8 cellular contexts compared by ENCODE assay signal in genomic region chr10:73097305-73097670, GRCh38. TPM values are rescaled to one million over a fixed set of nuclear protein-coding genes. Genes with fewer than 3 reads are reported as not detected.
DNase-seq lines count a peak whose midpoint lies in the region; ATAC-seq and TF ChIP-seq lines count a peak whose summit lies in the region.

No MANE protein-coding gene starts in this region.

- H3K36me3 Mint-ChIP-seq in neural progenitor cell = peaks cover 5% of the 10 kb centered on the region

- DNase-seq in neural progenitor cell (ENCODE audit: low spot score) = no peak
- DNase-seq in NCI-H526 (lab: John Stamatoyannopoulos, UW) = no peak
- no peak for DNase-seq in NCI-H2196 (lab: John Stamatoyannopoulos, UW; ENCODE audit: unreplicated experiment)
- no peak for DNase-seq in NCI-H2107 treated with DMSO at 0.1 percent for 48 hours (lab: John Stamatoyannopoulos, UW; ENCODE audit: unreplicated experiment)

- no peaks in the 10 kb centered on the region for H3K27me3 ChIP-seq in DOHH2 (ENCODE audit: control insufficient read depth, low read length)
- no peaks in the 10 kb centered on the region for H3K27me3 ChIP-seq in HUES6 (ENCODE audit: control insufficient read depth, insufficient read depth, low read length)
- H3K27me3 ChIP-seq in neural progenitor cell = no peaks in the 10 kb centered on the region

- H3K36me3 ChIP-seq in DOHH2 (ENCODE audit: control insufficient read depth, low read length) = peaks cover 12% of the 10 kb centered on the region
- no peaks in the 10 kb centered on the region for H3K36me3 ChIP-seq in HUES6 (ENCODE audit: control insufficient read depth, insufficient read depth, low read length)
- H3K36me3 ChIP-seq in neural progenitor cell = no peaks in the 10 kb centered on the region

- peaks cover 4% of the 10 kb centered on the region; the same call in 1 of the 2 replicates for H3F3A ChIP-seq in DOHH2 (ENCODE audit: control insufficient read depth, insufficient read depth)
- H3F3A ChIP-seq in neural progenitor cell (ENCODE audit: low read depth) = peaks cover 27% of the 10 kb centered on the region

- peak overlapping the region; percentile 95 for H3K27ac Mint-ChIP-seq in neural progenitor cell

- no peaks in the 10 kb centered on the region for H3K9me2 ChIP-seq in DOHH2 (replicated peaks; ENCODE audit: control insufficient read depth, low read length)

- H3K9me3 ChIP-seq in DOHH2 (ENCODE audit: control insufficient read depth, insufficient read depth, low read length) (no peaks in the 10 kb centered on the region), HUES6 (ENCODE audit: control insufficient read depth, insufficient read depth, low read depth, low read length) (no peaks in the 10 kb centered on the region), neural progenitor cell (ENCODE audit: low read depth) (no peaks in the 10 kb centered on the region)

- H3K9me3 Mint-ChIP-seq in neural progenitor cell = no peaks in the 10 kb centered on the region

- H4K20me1 ChIP-seq in DOHH2 (ENCODE audit: control insufficient read depth, insufficient read depth, low read depth, low read length) (peaks cover 19% of the 10 kb centered on the region), neural progenitor cell (ENCODE audit: low read depth) (peaks cover 29% of the 10 kb centered on the region)

- H3K27ac ChIP-seq in DOHH2 (ENCODE audit: low read depth, low read length) = peak overlapping the region; percentile 60
- no peak overlapping the region for H3K27ac ChIP-seq in HUES6 (ENCODE audit: low read depth, low read length)
- peak overlapping the region; percentile 99 for H3K27ac ChIP-seq in cingulate gyrus (ENCODE audit: low read depth, low read length)
- H3K27ac ChIP-seq in neural progenitor cell = no peak overlapping the region

- H3K79me2 ChIP-seq in DOHH2 (ENCODE audit: control insufficient read depth, low read length) (peaks cover 41% of the 10 kb centered on the region), neural progenitor cell (ENCODE audit: low read depth) (peaks cover 41% of the 10 kb centered on the region)

- TF ChIP-seq CTCF in DOHH2 (IDR thresholded peaks at IDR 0.05; ENCODE audit: low read depth, low read length, poor library complexity, severe bottlenecking) (no peak), neural progenitor cell (IDR thresholded peaks at IDR 0.05) (no peak)

- H3K4me3 Mint-ChIP-seq in neural progenitor cell = peak overlapping the region; percentile 97

- H3K9ac ChIP-seq in HUES6 (ENCODE audit: low read length) = peak overlapping the region; percentile 88
- H3K9ac ChIP-seq in neural progenitor cell = no peak overlapping the region

- H3K4me2 ChIP-seq in DOHH2 (ENCODE audit: low read length) = peak overlapping the region; percentile 71
- peak overlapping the region; percentile 98 for H3K4me2 ChIP-seq in neural progenitor cell

- H2AFZ ChIP-seq in neural progenitor cell (replicated peaks) = peak overlapping the region; percentile 69

- H3K27me3 Mint-ChIP-seq in neural progenitor cell (ENCODE audit: insufficient read depth, low read depth) = peaks cover 4% of the 10 kb centered on the region

- H3K4me1 ChIP-seq in DOHH2 (ENCODE audit: control insufficient read depth, low read length) (peaks cover 22% of the 10 kb centered on the region), HUES6 (ENCODE audit: control insufficient read depth, insufficient read depth, low read length) (peaks cover 11% of the 10 kb centered on the region), neural progenitor cell (peaks cover 16% of the 10 kb centered on the region)

- no peak for ATAC-seq in HG02642 (IDR thresholded peaks at IDR 0.05; ENCODE audit: poor library complexity, unreplicated experiment)

- H3K4me1 Mint-ChIP-seq in neural progenitor cell = peaks cover 18% of the 10 kb centered on the region

- peak overlapping the region; percentile 84 for H3K4me3 ChIP-seq in DOHH2 (ENCODE audit: low read length)
- peak overlapping the region; percentile 94 for H3K4me3 ChIP-seq in HUES6 (ENCODE audit: low read depth, low read length)
- peak overlapping the region; percentile 75 for H3K4me3 ChIP-seq in neural progenitor cell

RNA-seq across cellular contexts. Expression of gene P4HA1, which starts 0.6 kb away (rescaled TPM):
- total RNA-seq in neural progenitor cell (ENCODE audit: low replicate concordance) = 144 and 200 TPM in 2 replicates

RNA-seq across cellular contexts. Expression of gene NUDT13, which starts 13.0 kb away (rescaled TPM):
- total RNA-seq in neural progenitor cell (ENCODE audit: low replicate concordance) = 2.4 and 3.0 TPM in 2 replicates

Comparison
In these comparisons a context has a peak if more than half of its experiments do, and no peak if none do; other contexts are left out.
1. H3K27ac ChIP-seq: peak in DOHH2 (single experiment) and cingulate gyrus (single experiment); none in HUES6 (single experiment) and neural progenitor cell (single experiment).
2. Peak in every context shown above with its lines, with median percentiles within 50 percentile points of each other: H3K4me3 ChIP-seq.